23 cellular contexts compared by ENCODE assay signal in genomic region chr15:33535135-33535534, GRCh38.
"Had no signal": no experiment of that assay in that cellular context is flagged by ENCODE, and none has a peak within 500 bp of the region (broad histone marks: within the 10 kb centered on the region; RNA-seq: fewer than 3 reads in every experiment).

No MANE protein-coding gene starts in this region.

- H3K9me3 Mint-ChIP-seq: activated B cell treated with CpG ODN at 0.5 μM for 24 hours; activated CD4-positive, alpha-beta memory T cell treated with anti-CD3 and anti-CD28 coated beads for 36 hours; activated CD4-positive, alpha-beta T cell treated with anti-CD3 and anti-CD28 coated beads, Interleukin-2, amount 10 ng/mL, durations not matched to agents 7 days and 5 days; activated naive CD8-positive, alpha-beta T cell treated with anti-CD3 and anti-CD28 coated beads, Interleukin-2, amount 10 ng/mL, durations not matched to agents 7 days and 5 days had no signal

- H3K27ac Mint-ChIP-seq: activated B cell treated with CpG ODN at 0.5 μM for 24 hours; activated CD4-positive, alpha-beta memory T cell treated with anti-CD3 and anti-CD28 coated beads for 36 hours; activated CD4-positive, alpha-beta T cell treated with anti-CD3 and anti-CD28 coated beads, Interleukin-2, amount 10 ng/mL, durations not matched to agents 7 days and 5 days; activated naive CD8-positive, alpha-beta T cell treated with anti-CD3 and anti-CD28 coated beads, Interleukin-2, amount 10 ng/mL, durations not matched to agents 7 days and 5 days; IgD-negative memory B cell; T-helper 17 cell had no signal

- H3K27me3 Mint-ChIP-seq: activated B cell treated with CpG ODN at 0.5 μM for 24 hours; activated CD4-positive, alpha-beta memory T cell treated with anti-CD3 and anti-CD28 coated beads for 36 hours; activated naive CD8-positive, alpha-beta T cell treated with anti-CD3 and anti-CD28 coated beads, Interleukin-2, amount 10 ng/mL, durations not matched to agents 7 days and 5 days; IgD-negative memory B cell had no signal

- H3K9me3 ChIP-seq: adrenal gland had no signal

- ATAC-seq: T-helper 17 cell had no signal

- H3K36me3 ChIP-seq: adrenal gland had no signal

- H3K27ac ChIP-seq: adrenal gland, KMS-11 had no signal

- H3K9ac ChIP-seq: KMS-11 had no signal

- FAIRE-seq: TTC549 had no signal

- H3K4me3 ChIP-seq: adrenal gland had no signal

- DNase-seq: activated B cell treated with CpG ODN at 0.5 μM for 24 hours; activated CD4-positive, alpha-beta memory T cell treated with anti-CD3 and anti-CD28 coated beads for 36 hours; activated CD4-positive, alpha-beta T cell treated with anti-CD3 and anti-CD28 coated beads for 1 hour; activated CD4-positive, alpha-beta T cell treated with anti-CD3 and anti-CD28 coated beads, Interleukin-2, amount 10 ng/mL, durations not matched to agents 7 days and 5 days; activated naive CD4-positive, alpha-beta T cell treated with anti-CD3 and anti-CD28 coated beads, Interleukin-2, amount 50 U/mL, for 16 hours; activated naive CD8-positive, alpha-beta T cell treated with anti-CD3 and anti-CD28 coated beads, Interleukin-2, amount 10 ng/mL, durations not matched to agents 7 days and 5 days; adrenal gland; anterior cingulate cortex; central memory CD4-positive, alpha-beta T cell; MM.1S; NCI-H1105; NCI-H1436; NCI-H1694 treated with DMSO at 0.1 percent for 48 hours; NCI-H2029 treated with DMSO at 0.1 percent for 48 hours; NCI-H345; NCI-H510A; NCI-H526 treated with DMSO at 0.1 percent for 48 hours; SIG-M5; T-helper 17 cell; T-helper 9 cell had no signal

- H3K36me3 Mint-ChIP-seq: activated CD4-positive, alpha-beta memory T cell treated with anti-CD3 and anti-CD28 coated beads for 36 hours; activated naive CD8-positive, alpha-beta T cell treated with anti-CD3 and anti-CD28 coated beads, Interleukin-2, amount 10 ng/mL, durations not matched to agents 7 days and 5 days; IgD-negative memory B cell had no signal

- H3K4me1 ChIP-seq: adrenal gland had no signal

- H3K4me3 Mint-ChIP-seq: activated B cell treated with CpG ODN at 0.5 μM for 24 hours; activated CD4-positive, alpha-beta memory T cell treated with anti-CD3 and anti-CD28 coated beads for 36 hours; activated CD4-positive, alpha-beta T cell treated with anti-CD3 and anti-CD28 coated beads, Interleukin-2, amount 10 ng/mL, durations not matched to agents 7 days and 5 days; activated naive CD8-positive, alpha-beta T cell treated with anti-CD3 and anti-CD28 coated beads, Interleukin-2, amount 10 ng/mL, durations not matched to agents 7 days and 5 days; IgD-negative memory B cell; T-helper 17 cell had no signal

- H3K27me3 ChIP-seq: adrenal gland had no signal

- H3K4me1 Mint-ChIP-seq: activated B cell treated with CpG ODN at 0.5 μM for 24 hours; activated CD4-positive, alpha-beta T cell treated with anti-CD3 and anti-CD28 coated beads, Interleukin-2, amount 10 ng/mL, durations not matched to agents 7 days and 5 days; activated naive CD8-positive, alpha-beta T cell treated with anti-CD3 and anti-CD28 coated beads, Interleukin-2, amount 10 ng/mL, durations not matched to agents 7 days and 5 days; IgD-negative memory B cell; T-helper 17 cell had no signal
